30 cellular contexts compared by ENCODE assay signal in the genomic region with DNA sequence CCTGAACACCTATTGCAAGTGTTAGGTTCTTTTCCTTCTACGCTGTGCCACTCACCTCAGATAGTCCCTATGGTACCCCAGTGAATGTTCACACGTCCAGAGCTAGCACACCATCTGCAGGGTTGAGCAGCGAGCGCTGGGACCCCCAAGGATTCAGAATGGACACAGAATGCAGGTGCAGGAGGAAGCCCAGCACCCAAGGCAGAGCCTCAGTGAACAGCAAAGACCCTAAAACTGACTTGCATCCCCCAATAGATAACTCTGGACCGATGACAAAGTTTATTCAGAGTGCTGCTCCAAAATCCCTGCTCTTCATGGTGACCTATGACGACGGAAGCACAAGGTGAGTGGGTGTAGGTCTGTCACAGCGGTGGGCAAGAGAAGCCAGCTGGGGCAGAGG. TPM values are rescaled to one million over a fixed set of nuclear protein-coding genes. Genes with fewer than 3 reads are reported as not detected.
"Had no signal": no experiment of that assay in that cellular context is flagged by ENCODE, and none has a peak within 500 bp of the region (broad histone marks: within the 10 kb centered on the region; RNA-seq: fewer than 3 reads in every experiment).

No MANE protein-coding gene starts in this region.

- H3K9me3 ChIP-seq: SJSA1, SK-N-SH had no signal

- H3K4me1 ChIP-seq: SJSA1 had no signal

- H3K4me2 ChIP-seq: SK-N-SH had no signal

- H3K4me3 ChIP-seq: SJSA1 had no signal

- DNase-seq: activated B cell treated with CpG ODN at 0.5 μM for 24 hours; activated CD4-positive, alpha-beta memory T cell treated with anti-CD3 and anti-CD28 coated beads for 36 hours; activated CD4-positive, alpha-beta T cell treated with anti-CD3 and anti-CD28 coated beads for 4 hours; activated CD4-positive, alpha-beta T cell treated with anti-CD3 and anti-CD28 coated beads, Interleukin-2, amount 50 U/mL, for 1 hour; activated CD4-positive, CD25-positive, alpha-beta regulatory T cell treated with anti-CD3 and anti-CD28 coated beads, Interleukin-2, amount 50 U/mL, for 72 hours; activated CD8-positive, alpha-beta memory T cell treated with anti-CD3 and anti-CD28 coated beads, Interleukin-2, amount 50 U/mL, for 4 hours; activated effector memory CD4-positive, alpha-beta T cell treated with Interleukin-2 at 50 U/mL for 16 hours; activated naive CD4-positive, alpha-beta T cell treated with anti-CD3 and anti-CD28 coated beads, Interleukin-2, amount 10 ng/mL, durations not matched to agents 7 days and 5 days; activated naive CD8-positive, alpha-beta T cell treated with anti-CD3 and anti-CD28 coated beads, Interleukin-2, amount 50 U/mL, for 24 hours; activated T-cell treated with anti-CD3 and anti-CD28 coated beads for 4 hours; activated T-cell treated with anti-CD3 and anti-CD28 coated beads, Interleukin-2, amount 50 U/mL, for 4 hours; anterior cingulate cortex; central memory CD4-positive, alpha-beta T cell; NCI-H1092 treated with DMSO at 0.1 percent for 48 hours; NCI-H1417; NCI-H146; NCI-H187; NCI-H2029 treated with DMSO at 0.1 percent for 48 hours; NCI-H2107; NCI-H2171; NCI-H510A; NCI-H526; NCI-H748 treated with DMSO at 0.1 percent for 48 hours; OCI-M1; RPMI8226; SHP77 treated with DMSO at 0.1 percent for 48 hours; SK-N-SH had no signal

- H3K36me3 ChIP-seq: SJSA1 had no signal

- ATAC-seq: activated naive CD8-positive, alpha-beta T cell treated with anti-CD3 and anti-CD28 coated beads, Interleukin-2, amount 50 U/mL, for 24 hours; activated T-cell treated with anti-CD3 and anti-CD28 coated beads, Interleukin-2, amount 50 U/mL, for 4 hours; Panc1 had no signal

- H3K27ac ChIP-seq: SJSA1 had no signal

RNA-seq across cellular contexts. Expression of a gene that starts 15.1 kb away (rescaled TPM):
- total RNA-seq: SJSA1 had no signal

RNA-seq across cellular contexts. Expression of a gene that starts 30.2 kb away (rescaled TPM):
- total RNA-seq: activated B cell treated with CpG ODN at 0.5 μM for 24 hours; activated CD4-positive, alpha-beta memory T cell treated with anti-CD3 and anti-CD28 coated beads for 36 hours; activated T-cell treated with anti-CD3 and anti-CD28 coated beads, Interleukin-2, amount 50 U/mL, for 4 hours; bronchial epithelial cell; SJSA1 had no signal
- polyA plus RNA-seq: SK-N-SH had no signal
